22 cellular contexts compared by ENCODE assay signal in the genomic region with DNA sequence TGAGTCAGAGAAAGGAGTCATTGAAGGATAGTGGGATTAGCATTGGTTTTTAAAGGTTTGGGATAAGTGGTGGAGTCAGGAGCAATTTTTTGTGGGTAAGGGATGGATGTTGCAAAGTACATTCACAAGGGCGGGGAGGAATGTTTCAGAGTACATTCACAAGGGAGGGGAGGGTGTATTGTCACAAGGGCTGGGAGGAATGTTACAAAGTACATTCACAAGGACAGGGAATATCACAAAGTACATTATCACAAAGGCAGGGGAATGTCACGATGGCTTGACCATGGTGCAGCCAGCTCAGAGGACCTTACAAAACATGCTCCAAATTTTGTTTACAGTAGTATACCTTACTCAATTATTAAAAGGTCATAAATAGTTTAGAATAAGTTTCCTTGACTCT. TPM values are rescaled to one million over a fixed set of nuclear protein-coding genes. Genes with fewer than 3 reads are reported as not detected.
DNase-seq lines count a peak whose midpoint lies in the region; FAIRE-seq and TF ChIP-seq lines count a peak whose summit lies in the region.
"Had no signal": no experiment of that assay in that cellular context is flagged by ENCODE, and none has a peak within 500 bp of the region (broad histone marks: within the 10 kb centered on the region; RNA-seq: fewer than 3 reads in every experiment).

No MANE protein-coding gene starts in this region.

- TF ChIP-seq CTCF in H1 (IDR thresholded peaks at IDR 0.05; ENCODE audit: control extremely low read depth in 1 of 3, insufficient read depth in 1 of 3, low read depth in 1 of 3, low read length in 3 of 3), result no peak

- peaks cover 3% of the 10 kb centered on the region for H3K4me1 Mint-ChIP-seq in activated naive CD4-positive, alpha-beta T cell treated with anti-CD3 and anti-CD28 coated beads, Interleukin-2, amount 10 ng/mL, durations not matched to agents 7 days and 5 days

- no peak overlapping the region for H3K4ac ChIP-seq in H1 (replicated peaks; ENCODE audit: insufficient read length, low read depth, low read length)
- H3K4ac ChIP-seq in mesenchymal stem cell (ENCODE audit: low read depth in 1 of 2, low read length in 2 of 2), result no peak overlapping the region

- H4K91ac ChIP-seq in H1 (replicated peaks; ENCODE audit: insufficient read length, low read length), result no peak overlapping the region
- H4K91ac ChIP-seq in mesenchymal stem cell (ENCODE audit: low read length), result no peak overlapping the region

- no peaks in the 10 kb centered on the region for H3K9me3 Mint-ChIP-seq in activated naive CD4-positive, alpha-beta T cell treated with anti-CD3 and anti-CD28 coated beads, Interleukin-2, amount 10 ng/mL, durations not matched to agents 7 days and 5 days

- no peaks in the 10 kb centered on the region for H3K27me3 Mint-ChIP-seq in activated naive CD4-positive, alpha-beta T cell treated with anti-CD3 and anti-CD28 coated beads, Interleukin-2, amount 10 ng/mL, durations not matched to agents 7 days and 5 days

- H3K23me2 ChIP-seq in H1 (ENCODE audit: low read depth, low read length), result peaks cover 8% of the 10 kb centered on the region

- 83% methylated on average over 2 of the region's 2 CpGs; no CpG with 5 or more reads in 1 of the 2 experiments for WGBS in H1 (ENCODE audit: extremely low coverage in 1 of 2, insufficient coverage in 1 of 2, insufficient read length in 1 of 2, insufficient replicate concordance in 2 of 2, low coverage in 1 of 2, low lambda C conversion rate in 2 of 2, missing lambda C conversion rate in 1 of 2), 2 experiments
- 100% methylated on average over 1 of the region's 2 CpGs for WGBS in mesenchymal stem cell

- TF ChIP-seq EP300 in H1 (IDR thresholded peaks at IDR 0.05; ENCODE audit: borderline replicate concordance in 1 of 2, low read depth in 2 of 2, low read length in 2 of 2), result no peak

- H4K5ac ChIP-seq in H1 (ENCODE audit: insufficient read length, low read depth, low read length), result no peak overlapping the region

- H3K27ac ChIP-seq in H1 (ENCODE audit: low read depth, low read length), result peak overlapping the region; percentile 17; the same call in 1 of the 2 replicates
- H3K27ac ChIP-seq in mesenchymal stem cell (ENCODE audit: low read length, poor library complexity, severe bottlenecking), result no peak overlapping the region
- H3K27ac ChIP-seq: A549; BLaER1 treated with 17β-estradiol and CSF1 and Interleukin-3, amounts not matched to agents 10 nM and 100 nM; HL-60; vagina had no signal

- peaks cover 11% of the 10 kb centered on the region; the same call in 1 of the 2 replicates for H3K79me1 ChIP-seq in H1 (ENCODE audit: low read depth, low read length)
- H3K79me1 ChIP-seq in mesenchymal stem cell (replicated peaks; ENCODE audit: low read length, poor library complexity, severe bottlenecking), result peaks cover 39% of the 10 kb centered on the region

- H3K27ac Mint-ChIP-seq in activated naive CD4-positive, alpha-beta T cell treated with anti-CD3 and anti-CD28 coated beads, Interleukin-2, amount 10 ng/mL, durations not matched to agents 7 days and 5 days, result no peak overlapping the region

- H3K14ac ChIP-seq in H1 (ENCODE audit: insufficient read length) (no peak overlapping the region), mesenchymal stem cell (ENCODE audit: low read length in 2 of 2) (no peak overlapping the region)

- peaks cover 0 to 27% (median 11%) of the 10 kb centered on the region in 4 experiments; a peak in 4 of 8 replicates for H3K36me3 ChIP-seq in H1 (ENCODE audit: control insufficient read depth in 2 of 4, insufficient read depth in 4 of 4, low read length in 3 of 4)
- H3K36me3 ChIP-seq in mesenchymal stem cell (ENCODE audit: control insufficient read depth in 1 of 2, insufficient read depth in 2 of 2, low read depth in 1 of 2, low read length in 2 of 2), result peaks cover 3 to 56% of the 10 kb centered on the region in 2 experiments
- H3K36me3 ChIP-seq: vagina had no signal

- POLR2A ChIA-PET in H1 (lab: Charles Lee; ENCODE audit: partially characterized antibody), result interaction anchor here (0.9 to 5.4 kb wide), 3 partner anchors 8 to 37 kb away, joined by 3 to 55 read pairs (median 3); a partner anchor contains a TSS

- DNase-seq in EH (ENCODE audit: low read depth) (peak; percentile 19), LHCN-M2 (ENCODE audit: low read depth) (peak; percentile 43), H1 (ENCODE audit: low read depth in 1 of 2, low spot score in 2 of 2) (no peak), mesenchymal stem cell (peak; percentile 25), NCI-H1436 (lab: John Stamatoyannopoulos, UW) (no peak), activated gamma-delta T cell (lab: John Stamatoyannopoulos, UW) (no peak), NCI-H526 (lab: John Stamatoyannopoulos, UW) (no peak)
- no peak for DNase-seq in activated naive CD4-positive, alpha-beta T cell treated with anti-CD3 and anti-CD28 coated beads, Interleukin-2, amount 10 ng/mL, durations not matched to agents 7 days and 5 days
- DNase-seq: activated CD4-positive, alpha-beta T cell treated with anti-CD3 and anti-CD28 coated beads for 48 hours; activated CD8-positive, alpha-beta memory T cell treated with anti-CD3 and anti-CD28 coated beads, Interleukin-2, amount 50 U/mL, for 48 hours; activated effector memory CD4-positive, alpha-beta T cell treated with Interleukin-2 at 50 U/mL for 16 hours; amniotic stem cell; effector CD8-positive, alpha-beta T cell; GF-D8; KG1; NCI-H2081 treated with DMSO at 0.1 percent for 48 hours; NCI-H510A; stimulated activated CD4-positive, alpha-beta T cell treated with anti-CD3 and anti-CD28 coated beads, Interleukin-12 subunit alpha, Interleukin-12 subunit beta, amount 100 ng/mL, for 4 hours had no signal

- peaks cover 0 to 1% of the 10 kb centered on the region in 2 experiments for H4K20me1 ChIP-seq in H1 (replicated peaks in 1 of 2; ENCODE audit: control insufficient read depth in 1 of 2, insufficient read depth in 2 of 2, low read length in 2 of 2)
- H4K20me1 ChIP-seq: BLaER1 treated with 17β-estradiol and CSF1 and Interleukin-3, amounts not matched to agents 10 nM and 100 nM had no signal

- H2BK120ac ChIP-seq in H1 (replicated peaks; ENCODE audit: low read depth, low read length) (peak overlapping the region; percentile 65), mesenchymal stem cell (ENCODE audit: low read depth, low read length) (no peak overlapping the region)

- peaks cover 57% of the 10 kb centered on the region for H3K36me3 Mint-ChIP-seq in activated naive CD4-positive, alpha-beta T cell treated with anti-CD3 and anti-CD28 coated beads, Interleukin-2, amount 10 ng/mL, durations not matched to agents 7 days and 5 days

- H3K9ac ChIP-seq in H1 (replicated peaks in 1 of 4; ENCODE audit: extremely low read depth in 1 of 4, low read depth in 3 of 4, low read length in 3 of 4) (no peak overlapping the region), mesenchymal stem cell (ENCODE audit: low read length) (no peak overlapping the region)
- H3K9ac ChIP-seq: BLaER1 treated with 17β-estradiol and CSF1 and Interleukin-3, amounts not matched to agents 10 nM and 100 nM had no signal

- H3K18ac ChIP-seq in H1 (ENCODE audit: extremely low read depth, low read length) (no peak overlapping the region), mesenchymal stem cell (ENCODE audit: low read depth in 1 of 2, low read length in 2 of 2) (no peak overlapping the region)

- H3K4me1 ChIP-seq in H1 (replicated peaks in 1 of 4; ENCODE audit: control insufficient read depth in 3 of 4, insufficient read depth in 4 of 4, low read length in 3 of 4) (peaks cover 18 to 44% (median 34%) of the 10 kb centered on the region in 4 experiments), mesenchymal stem cell (ENCODE audit: control insufficient read depth, insufficient read depth, low read depth, low read length) (no peaks in the 10 kb centered on the region)
- H3K4me1 ChIP-seq: A549; BLaER1 treated with 17β-estradiol and CSF1 and Interleukin-3, amounts not matched to agents 10 nM and 100 nM; vagina had no signal

- H2AK5ac ChIP-seq in H1 (ENCODE audit: low read depth, low read length), result peak overlapping the region; percentile 47; the same call in 1 of the 2 replicates
- no peak overlapping the region for H2AK5ac ChIP-seq in mesenchymal stem cell (ENCODE audit: low read length, severe bottlenecking)

- no peaks in the 10 kb centered on the region for H3K9me3 ChIP-seq in H1 (ENCODE audit: insufficient read depth in 2 of 2, low read depth in 1 of 2, low read length in 1 of 2)
- H3K9me3 ChIP-seq in mesenchymal stem cell (ENCODE audit: control insufficient read depth, low read length), result no peaks in the 10 kb centered on the region
- H3K9me3 ChIP-seq: A549, vagina had no signal

- TF ChIP-seq RAD21 in H1 (IDR thresholded peaks at IDR 0.05 in 1 of 2, conservative IDR thresholded peaks at IDR 0.05 in 1 of 2; ENCODE audit: low read depth in 2 of 2, low read length in 2 of 2), result no peak

- no peak overlapping the region for H2AFZ ChIP-seq in H1 (ENCODE audit: low read length)
- H2AFZ ChIP-seq in mesenchymal stem cell (ENCODE audit: low read depth, low read length), result no peak overlapping the region

- peak overlapping the region in 1 of 2 experiments; percentile 29; a peak in 1 of 4 replicates for H3K4me2 ChIP-seq in H1 (ENCODE audit: insufficient read depth in 1 of 2, low read depth in 2 of 2, low read length in 2 of 2)
- H3K4me2 ChIP-seq in mesenchymal stem cell (ENCODE audit: low read length, poor library complexity, severe bottlenecking), result no peak overlapping the region
- H3K4me2 ChIP-seq: A549; BLaER1 treated with 17β-estradiol and CSF1 and Interleukin-3, amounts not matched to agents 10 nM and 100 nM had no signal

- CTCF ChIA-PET in H1 (lab: Charles Lee; ENCODE audit: partially characterized antibody), result no interaction called here
- CTCF ChIA-PET in activated naive CD4-positive, alpha-beta T cell treated with anti-CD3 and anti-CD28 coated beads, Interleukin-2, amount 10 ng/mL, durations not matched to agents 7 days and 5 days (lab: Charles Lee), result no interaction called here

- peak overlapping the region; percentile 92; the same call in 1 of the 2 replicates for H2BK20ac ChIP-seq in H1 (ENCODE audit: low read length)

- H3K79me2 ChIP-seq in H1 (ENCODE audit: control insufficient read depth in 1 of 2, insufficient read depth in 2 of 2, low read length in 2 of 2), result peaks cover 11 to 87% of the 10 kb centered on the region in 2 experiments

- no peak for TF ChIP-seq POLR2A in H1 (IDR thresholded peaks at IDR 0.05; ENCODE audit: control extremely low read depth in 1 of 2, low read depth in 2 of 2, low read length in 2 of 2)

- no peak overlapping the region for H4K8ac ChIP-seq in H1 (ENCODE audit: extremely low read depth, insufficient read depth, low read length)
- no peak overlapping the region for H4K8ac ChIP-seq in mesenchymal stem cell (ENCODE audit: low read length)

- no peak overlapping the region for H3K4me3 ChIP-seq in H1 (ENCODE audit: extremely low read depth in 1 of 4, insufficient read depth in 2 of 4, low read depth in 3 of 4, low read length in 4 of 4)
- no peak overlapping the region for H3K4me3 ChIP-seq in mesenchymal stem cell (ENCODE audit: insufficient read depth in 1 of 2, low read depth in 1 of 2, low read length in 2 of 2)
- H3K4me3 ChIP-seq: A549; BLaER1 treated with 17β-estradiol and CSF1 and Interleukin-3, amounts not matched to agents 10 nM and 100 nM; vagina had no signal

- H2BK15ac ChIP-seq in H1 (ENCODE audit: low read length), result no peak overlapping the region
- H2BK15ac ChIP-seq in mesenchymal stem cell (ENCODE audit: low read depth, poor library complexity, severe bottlenecking), result no peak overlapping the region

- H3K27me3 ChIP-seq in H1 (replicated peaks in 1 of 4; ENCODE audit: control insufficient read depth in 3 of 4, extremely low read depth in 1 of 4, insufficient read depth in 3 of 4, low read length in 3 of 4), result no peaks in the 10 kb centered on the region
- no peaks in the 10 kb centered on the region for H3K27me3 ChIP-seq in mesenchymal stem cell (ENCODE audit: control insufficient read depth in 1 of 2, insufficient read depth in 1 of 2, low read length in 2 of 2)
- H3K27me3 ChIP-seq: BLaER1 treated with 17β-estradiol and CSF1 and Interleukin-3, amounts not matched to agents 10 nM and 100 nM; vagina had no signal

- H2BK5ac ChIP-seq in H1 (ENCODE audit: low read depth, low read length) (peak overlapping the region; percentile 79), mesenchymal stem cell (ENCODE audit: low read depth, low read length, poor library complexity, severe bottlenecking) (no peak overlapping the region)

- FAIRE-seq in H1 (lab: Jason Lieb, UNC), result peak; percentile 82
- FAIRE-seq: A549 had no signal

- H3K56ac ChIP-seq in H1 (replicated peaks; ENCODE audit: insufficient read length, low read depth, low read length), result no peak overlapping the region

- H3K23ac ChIP-seq in H1 (ENCODE audit: insufficient read length), result no peak overlapping the region
- no peak overlapping the region for H3K23ac ChIP-seq in mesenchymal stem cell (ENCODE audit: low read length in 2 of 2)

- H3K4me3 Mint-ChIP-seq in activated naive CD4-positive, alpha-beta T cell treated with anti-CD3 and anti-CD28 coated beads, Interleukin-2, amount 10 ng/mL, durations not matched to agents 7 days and 5 days, result no peak overlapping the region

- H2BK12ac ChIP-seq in H1 (ENCODE audit: low read depth, low read length) (no peak overlapping the region; the same call in 1 of the 2 replicates), mesenchymal stem cell (ENCODE audit: low read length in 2 of 2) (no peak overlapping the region)

RNA-seq across cellular contexts. Expression of a gene that starts 30.3 kb away (rescaled TPM):
- 555 and 675 TPM in 2 replicates for total RNA-seq in LHCN-M2 (2014; rRNA removed)
- 67.7 TPM for polyA plus RNA-seq in LHCN-M2 (2012)
- 94.0 and 94.2 TPM in 2 replicates for total RNA-seq in H1 (2021; fragmentation: NEBNext Ultra II Directional; extraction: Animal tissue kit (Norgen Biotek cat#: 25700))
- polyA plus RNA-seq in H1 (2011; rRNA removed), result 18.7 and 22.9 TPM in 2 replicates
- polyA plus RNA-seq in H1 (2011; cell fraction: cytosol; rRNA removed), result 26.6 TPM
- 14.5 TPM for polyA plus RNA-seq in H1 (2011; cell fraction: nucleus; rRNA removed)
- polyA plus RNA-seq in H1 (2012, experiment 1 of 2), result 24.9 to 57.2 TPM (median 35.1 TPM) in 4 replicates
- 6.7 TPM for polyA plus RNA-seq in H1 (2012, experiment 2 of 2)
- polyA plus RNA-seq in H1 (2013, experiment 1 of 2), result 54.7 TPM
- polyA plus RNA-seq in H1 (2013, experiment 2 of 2), result 60.5 TPM
- polyA minus RNA-seq in H1 (2011; rRNA and poly(A)+ RNA removed), result 28.4 and 53.6 TPM in 2 replicates
- polyA minus RNA-seq in H1 (2011; cell fraction: cytosol; rRNA and poly(A)+ RNA removed), result 28.0 TPM
- polyA minus RNA-seq in H1 (2011; cell fraction: nucleus; rRNA and poly(A)+ RNA removed), result 86.1 TPM
- 13.5 TPM for polyA plus RNA-seq in mesenchymal stem cell (2013, experiment 1 of 2)
- 13.7 TPM for polyA plus RNA-seq in mesenchymal stem cell (2013, experiment 2 of 2)

Comparison
In these comparisons a context has a peak if more than half of its experiments do, and no peak if none do; other contexts are left out.
1. DNase-seq: peak in EH (single experiment), LHCN-M2 (single experiment) and mesenchymal stem cell (single experiment); none in H1 (0 of 2), activated naive CD4-positive, alpha-beta T cell treated with anti-CD3 and anti-CD28 coated beads, Interleukin-2, amount 10 ng/mL, durations not matched to agents 7 days and 5 days (single experiment), NCI-H1436 (single experiment), activated gamma-delta T cell (single experiment) and NCI-H526 (0 of 2).